ENCODE assay signal across 31 cellular contexts in the genomic region with DNA sequence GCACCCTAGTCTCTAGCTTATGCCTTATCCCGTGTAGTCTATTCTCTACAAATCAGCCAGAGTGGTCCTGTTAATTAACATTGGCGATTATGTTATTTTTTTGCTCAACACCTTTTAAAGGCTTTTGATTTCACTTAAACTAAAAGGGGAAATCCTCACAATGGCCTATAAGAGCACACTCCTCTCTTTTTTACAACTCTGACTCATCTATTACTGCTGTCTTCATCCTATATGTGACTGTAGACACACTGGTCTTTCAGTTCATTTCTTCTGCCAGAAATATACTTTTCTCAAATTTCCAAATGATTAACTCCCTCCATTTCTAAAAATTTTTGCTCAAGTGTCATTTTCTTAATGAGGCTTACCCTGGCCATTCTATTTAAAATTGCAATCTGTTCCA.
"Had no signal": no experiment of that assay in that cellular context is flagged by ENCODE, and none has a peak within 500 bp of the region (broad histone marks: within the 10 kb centered on the region; RNA-seq: fewer than 3 reads in every experiment).

No MANE protein-coding gene starts in this region.

- H3K4me3 ChIP-seq: adrenal gland, body of pancreas, breast epithelium had no signal

- H3K4me1 ChIP-seq: adrenal gland, body of pancreas, breast epithelium had no signal

- DNase-seq: activated B cell treated with CpG ODN at 0.5 μM for 24 hours; activated CD4-positive, alpha-beta memory T cell treated with anti-CD3 and anti-CD28 coated beads for 36 hours; activated CD4-positive, alpha-beta T cell treated with anti-CD3 and anti-CD28 coated beads for 4 hours; activated CD4-positive, alpha-beta T cell treated with anti-CD3 and anti-CD28 coated beads, Interleukin-2, amount 10 ng/mL, durations not matched to agents 24 days and 14 days; activated CD4-positive, alpha-beta T cell treated with anti-CD3 and anti-CD28 coated beads, Interleukin-2, amount 50 U/mL, for 1 hour; activated CD4-positive, alpha-beta T cell treated with anti-CD3 and anti-CD28 coated beads, Interleukin-2, amount 50 U/mL, for 4 hours; activated CD4-positive, CD25-positive, alpha-beta regulatory T cell treated with anti-CD3 and anti-CD28 coated beads, Interleukin-2, amount 50 U/mL, for 72 hours; activated CD8-positive, alpha-beta memory T cell treated with anti-CD3 and anti-CD28 coated beads, Interleukin-2, amount 50 U/mL, for 4 hours; activated CD8-positive, alpha-beta T cell treated with anti-CD3 and anti-CD28 coated beads for 36 hours; activated effector memory CD4-positive, alpha-beta T cell treated with anti-CD3 and anti-CD28 coated beads, Interleukin-2, amount 50 U/mL, for 16 hours; activated gamma-delta T cell treated with Interleukin-2 at 50 U/mL for 16 hours; activated naive CD4-positive, alpha-beta T cell; activated naive CD4-positive, alpha-beta T cell treated with anti-CD3 and anti-CD28 coated beads for 36 hours; activated naive CD4-positive, alpha-beta T cell treated with anti-CD3 and anti-CD28 coated beads, Interleukin-2, amount 50 U/mL, for 16 hours; activated naive CD8-positive, alpha-beta T cell treated with anti-CD3 and anti-CD28 coated beads for 36 hours; activated T-cell treated with anti-CD3 and anti-CD28 coated beads for 4 hours; activated T-cell treated with anti-CD3 and anti-CD28 coated beads, Interleukin-2, amount 50 U/mL, for 1 hour; activated T-cell treated with anti-CD3 and anti-CD28 coated beads, Interleukin-2, amount 50 U/mL, for 4 hours; activated T-cell treated with anti-CD3 and anti-CD28 coated beads, Interleukin-2, amount 50 U/mL, for 72 hours; adrenal gland; amniotic stem cell; aorta; body of pancreas; brain microvascular endothelial cell; central memory CD4-positive, alpha-beta T cell; T-helper 2 cell; T-helper 9 cell had no signal

- H3K27ac ChIP-seq: adrenal gland, body of pancreas, brain microvascular endothelial cell, breast epithelium, VCaP had no signal

- ATAC-seq: activated CD8-positive, alpha-beta T cell treated with anti-CD3 and anti-CD28 coated beads for 36 hours; activated naive CD4-positive, alpha-beta T cell treated with anti-CD3 and anti-CD28 coated beads, Interleukin-2, amount 50 U/mL, for 72 hours; activated T-cell treated with anti-CD3 and anti-CD28 coated beads, Interleukin-2, amount 50 U/mL, for 4 hours; activated T-cell treated with anti-CD3 and anti-CD28 coated beads, Interleukin-2, amount 50 U/mL, for 72 hours; activated T-helper 17 cell treated with anti-CD3 and anti-CD28 coated beads, Interleukin-2, amount 50 U/mL, for 72 hours; body of pancreas had no signal

- H3K36me3 ChIP-seq: adrenal gland, brain microvascular endothelial cell, breast epithelium had no signal

- H3K9me3 ChIP-seq: adrenal gland, body of pancreas, breast epithelium had no signal

- H3K27me3 ChIP-seq: adrenal gland, body of pancreas, brain microvascular endothelial cell, breast epithelium had no signal
